In the genomic region with DNA sequence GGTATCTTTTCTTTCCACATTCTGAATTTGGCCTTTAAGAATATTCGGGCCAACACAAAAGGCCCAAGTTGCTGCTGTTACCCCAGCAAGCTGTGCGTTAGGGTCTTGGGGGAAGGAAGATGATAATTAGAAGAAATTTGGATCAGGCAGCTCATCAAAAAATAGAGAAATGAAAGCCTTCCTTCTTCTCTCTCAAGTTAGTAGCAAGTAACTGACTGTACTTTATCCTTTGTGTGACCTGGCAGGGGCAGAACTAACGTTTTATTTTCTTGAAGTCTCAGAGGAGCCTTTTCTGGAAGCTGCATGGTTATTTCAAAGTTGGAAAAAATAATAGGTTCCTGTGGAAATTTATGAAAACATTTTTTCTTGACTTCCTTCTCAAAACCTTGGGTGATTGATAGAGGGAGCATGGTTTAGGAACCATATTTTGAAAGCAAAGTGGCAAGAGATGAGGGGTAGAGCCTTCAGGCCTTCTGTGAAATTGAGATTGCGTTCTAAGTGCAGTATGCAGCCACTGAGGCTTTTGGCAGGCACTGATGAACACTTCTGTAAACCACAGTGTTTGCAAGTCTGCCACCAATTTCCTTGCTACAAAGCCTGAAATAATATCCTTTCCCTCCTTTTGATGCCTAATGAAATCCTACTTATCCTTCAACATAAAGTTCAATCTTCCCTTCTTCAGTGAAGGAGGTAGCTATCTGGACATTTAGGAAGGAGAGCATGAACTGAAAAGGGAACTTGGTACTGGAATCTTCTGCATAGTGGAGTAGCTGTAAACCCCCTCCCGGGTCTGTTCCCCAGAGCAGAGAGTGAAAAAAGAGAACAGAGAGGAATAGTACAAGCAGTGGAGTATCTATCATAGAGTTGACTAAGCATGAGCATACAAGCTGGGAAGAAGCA, we compare ENCODE assay signal across 1 cellular context.
TF ChIP-seq lines count a peak whose summit lies in the region.

No MANE protein-coding gene starts in this region.

TF ChIP-seq in GM12878, 131 proteins besides CTCF, POLR2A, EP300 and RAD21 (continued from another document):
- TF ChIP-seq, protein P1, sequence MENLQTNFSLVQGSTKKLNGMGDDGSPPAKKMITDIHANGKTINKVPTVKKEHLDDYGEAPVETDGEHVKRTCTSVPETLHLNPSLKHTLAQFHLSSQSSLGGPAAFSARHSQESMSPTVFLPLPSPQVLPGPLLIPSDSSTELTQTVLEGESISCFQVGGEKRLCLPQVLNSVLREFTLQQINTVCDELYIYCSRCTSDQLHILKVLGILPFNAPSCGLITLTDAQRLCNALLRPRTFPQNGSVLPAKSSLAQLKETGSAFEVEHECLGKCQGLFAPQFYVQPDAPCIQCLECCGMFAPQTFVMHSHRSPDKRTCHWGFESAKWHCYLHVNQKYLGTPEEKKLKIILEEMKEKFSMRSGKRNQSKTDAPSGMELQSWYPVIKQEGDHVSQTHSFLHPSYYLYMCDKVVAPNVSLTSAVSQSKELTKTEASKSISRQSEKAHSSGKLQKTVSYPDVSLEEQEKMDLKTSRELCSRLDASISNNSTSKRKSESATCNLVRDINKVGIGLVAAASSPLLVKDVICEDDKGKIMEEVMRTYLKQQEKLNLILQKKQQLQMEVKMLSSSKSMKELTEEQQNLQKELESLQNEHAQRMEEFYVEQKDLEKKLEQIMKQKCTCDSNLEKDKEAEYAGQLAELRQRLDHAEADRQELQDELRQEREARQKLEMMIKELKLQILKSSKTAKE (IDR thresholded peaks at IDR 0.05; ENCODE audit: low read depth, poor library complexity, severe bottlenecking) = peak; percentile 25
- TF ChIP-seq SMAD5 (IDR thresholded peaks at IDR 0.05; ENCODE audit: low read depth) = no peak
